In genomic region chr6:85641916-85642773, GRCh38 we compare ENCODE assay signal across 1 cellular context.
TF ChIP-seq lines count a peak whose summit lies in the region.

No MANE protein-coding gene starts in this region.

TF ChIP-seq in IMR-90, 13 proteins besides CTCF, POLR2A, EP300 and RAD21:
- TF ChIP-seq USF2 (IDR thresholded peaks at IDR 0.05; ENCODE audit: low read depth, low read length) (peak; percentile 35; the same call in 1 of the 2 replicates), RCOR1 (IDR thresholded peaks at IDR 0.05; ENCODE audit: insufficient replicate concordance, low read length) (no peak), MXI1 (IDR thresholded peaks at IDR 0.05; ENCODE audit: borderline replicate concordance, low read depth, low read length) (peak; percentile 82; the same call in 1 of the 2 replicates)
